Comparison of ENCODE assay signal across 2 cellular contexts in the genomic region with DNA sequence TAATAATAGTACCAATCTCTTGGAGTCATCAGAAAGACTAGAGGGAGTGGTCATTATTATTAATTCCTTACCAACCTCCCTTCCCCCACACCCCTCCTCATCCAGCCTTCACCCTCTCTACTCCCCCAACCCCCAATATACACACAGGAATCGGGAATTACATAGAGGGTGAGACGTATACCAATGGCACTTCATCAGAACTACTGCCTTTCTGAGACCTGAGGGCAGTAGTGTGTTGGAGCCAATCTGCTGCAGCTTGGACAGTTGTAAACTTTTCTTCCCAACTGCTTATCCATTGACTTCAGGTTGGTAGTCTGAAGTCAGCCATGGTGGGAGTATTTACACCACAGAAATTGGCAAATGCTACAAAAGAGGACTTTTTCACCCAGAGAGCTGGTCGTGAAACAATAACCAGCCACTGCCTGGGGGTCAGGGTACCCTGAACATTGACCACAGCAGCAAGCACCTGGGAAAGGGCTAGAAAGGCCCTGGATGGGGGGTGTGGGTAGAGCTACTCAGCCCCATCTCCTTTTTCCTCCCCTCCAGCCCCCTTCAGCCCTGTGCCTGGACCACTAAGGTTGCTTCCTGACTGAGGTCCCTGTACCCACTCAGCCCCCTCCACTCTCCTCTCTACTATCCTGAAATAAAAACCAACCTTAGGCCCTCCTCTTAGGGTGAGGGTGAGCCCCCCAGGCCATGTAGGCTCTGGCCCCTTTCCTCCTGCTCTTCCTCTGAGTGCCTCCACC.
TF ChIP-seq lines count a peak whose summit lies in the region.

No MANE protein-coding gene starts in this region.

TF ChIP-seq in HepG2, 621 proteins besides CTCF, POLR2A, EP300 and RAD21:
- TF ChIP-seq, protein P1, sequence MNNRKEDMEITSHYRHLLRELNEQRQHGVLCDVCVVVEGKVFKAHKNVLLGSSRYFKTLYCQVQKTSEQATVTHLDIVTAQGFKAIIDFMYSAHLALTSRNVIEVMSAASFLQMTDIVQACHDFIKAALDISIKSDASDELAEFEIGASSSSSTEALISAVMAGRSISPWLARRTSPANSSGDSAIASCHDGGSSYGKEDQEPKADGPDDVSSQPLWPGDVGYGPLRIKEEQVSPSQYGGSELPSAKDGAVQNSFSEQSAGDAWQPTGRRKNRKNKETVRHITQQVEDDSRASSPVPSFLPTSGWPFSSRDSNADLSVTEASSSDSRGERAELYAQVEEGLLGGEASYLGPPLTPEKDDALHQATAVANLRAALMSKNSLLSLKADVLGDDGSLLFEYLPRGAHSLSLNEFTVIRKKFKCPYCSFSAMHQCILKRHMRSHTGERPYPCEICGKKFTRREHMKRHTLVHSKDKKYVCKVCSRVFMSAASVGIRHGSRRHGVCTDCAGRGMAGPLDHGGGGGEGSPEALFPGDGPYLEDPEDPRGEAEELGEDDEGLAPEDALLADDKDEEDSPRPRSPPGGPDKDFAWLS (CRISPR knock-in tag; IDR thresholded peaks at IDR 0.05; ENCODE audit: borderline replicate concordance) = no peak
- TF ChIP-seq, protein P2, sequence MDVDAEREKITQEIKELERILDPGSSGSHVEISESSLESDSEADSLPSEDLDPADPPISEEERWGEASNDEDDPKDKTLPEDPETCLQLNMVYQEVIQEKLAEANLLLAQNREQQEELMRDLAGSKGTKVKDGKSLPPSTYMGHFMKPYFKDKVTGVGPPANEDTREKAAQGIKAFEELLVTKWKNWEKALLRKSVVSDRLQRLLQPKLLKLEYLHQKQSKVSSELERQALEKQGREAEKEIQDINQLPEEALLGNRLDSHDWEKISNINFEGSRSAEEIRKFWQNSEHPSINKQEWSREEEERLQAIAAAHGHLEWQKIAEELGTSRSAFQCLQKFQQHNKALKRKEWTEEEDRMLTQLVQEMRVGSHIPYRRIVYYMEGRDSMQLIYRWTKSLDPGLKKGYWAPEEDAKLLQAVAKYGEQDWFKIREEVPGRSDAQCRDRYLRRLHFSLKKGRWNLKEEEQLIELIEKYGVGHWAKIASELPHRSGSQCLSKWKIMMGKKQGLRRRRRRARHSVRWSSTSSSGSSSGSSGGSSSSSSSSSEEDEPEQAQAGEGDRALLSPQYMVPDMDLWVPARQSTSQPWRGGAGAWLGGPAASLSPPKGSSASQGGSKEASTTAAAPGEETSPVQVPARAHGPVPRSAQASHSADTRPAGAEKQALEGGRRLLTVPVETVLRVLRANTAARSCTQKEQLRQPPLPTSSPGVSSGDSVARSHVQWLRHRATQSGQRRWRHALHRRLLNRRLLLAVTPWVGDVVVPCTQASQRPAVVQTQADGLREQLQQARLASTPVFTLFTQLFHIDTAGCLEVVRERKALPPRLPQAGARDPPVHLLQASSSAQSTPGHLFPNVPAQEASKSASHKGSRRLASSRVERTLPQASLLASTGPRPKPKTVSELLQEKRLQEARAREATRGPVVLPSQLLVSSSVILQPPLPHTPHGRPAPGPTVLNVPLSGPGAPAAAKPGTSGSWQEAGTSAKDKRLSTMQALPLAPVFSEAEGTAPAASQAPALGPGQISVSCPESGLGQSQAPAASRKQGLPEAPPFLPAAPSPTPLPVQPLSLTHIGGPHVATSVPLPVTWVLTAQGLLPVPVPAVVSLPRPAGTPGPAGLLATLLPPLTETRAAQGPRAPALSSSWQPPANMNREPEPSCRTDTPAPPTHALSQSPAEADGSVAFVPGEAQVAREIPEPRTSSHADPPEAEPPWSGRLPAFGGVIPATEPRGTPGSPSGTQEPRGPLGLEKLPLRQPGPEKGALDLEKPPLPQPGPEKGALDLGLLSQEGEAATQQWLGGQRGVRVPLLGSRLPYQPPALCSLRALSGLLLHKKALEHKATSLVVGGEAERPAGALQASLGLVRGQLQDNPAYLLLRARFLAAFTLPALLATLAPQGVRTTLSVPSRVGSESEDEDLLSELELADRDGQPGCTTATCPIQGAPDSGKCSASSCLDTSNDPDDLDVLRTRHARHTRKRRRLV (CRISPR knock-in tag; IDR thresholded peaks at IDR 0.05) = peak; percentile 95; the same call in 1 of the 2 replicates
- TF ChIP-seq ZNF780A (CRISPR knock-in tag; IDR thresholded peaks at IDR 0.05) (no peak), SP2 (CRISPR knock-in tag; IDR thresholded peaks at IDR 0.05) (no peak), NONO (IDR thresholded peaks at IDR 0.05) (no peak), NONO (CRISPR knock-in tag; conservative IDR thresholded peaks at IDR 0.05) (no peak), MAF1 (CRISPR knock-in tag; IDR thresholded peaks at IDR 0.05; ENCODE audit: borderline replicate concordance) (no peak)

TF ChIP-seq in SK-N-SH treated with all-trans-retinoic acid at 6 μM for 48 hours, 23 proteins besides CTCF, POLR2A, EP300 and RAD21:
- TF ChIP-seq ZFP30 (CRISPR knock-in tag; IDR thresholded peaks at IDR 0.05) (no peak), TCF4 (CRISPR knock-in tag; IDR thresholded peaks at IDR 0.05; ENCODE audit: borderline replicate concordance) (no peak), PPARA (CRISPR knock-in tag; IDR thresholded peaks at IDR 0.05; ENCODE audit: borderline replicate concordance) (no peak), ZC3H10 (CRISPR knock-in tag; IDR thresholded peaks at IDR 0.05) (no peak), SNAI2 (CRISPR knock-in tag; IDR thresholded peaks at IDR 0.05) (no peak), CSDC2 (CRISPR knock-in tag; IDR thresholded peaks at IDR 0.05) (no peak), ZFP3 (CRISPR knock-in tag; IDR thresholded peaks at IDR 0.05) (no peak), GLIS3 (CRISPR knock-in tag; IDR thresholded peaks at IDR 0.05) (no peak), ARNTL (CRISPR knock-in tag; IDR thresholded peaks at IDR 0.05; ENCODE audit: borderline replicate concordance, low read depth) (no peak), OSR1 (CRISPR knock-in tag; IDR thresholded peaks at IDR 0.05) (no peak), ESRRG (CRISPR knock-in tag; IDR thresholded peaks at IDR 0.05) (no peak), RARB (CRISPR knock-in tag; IDR thresholded peaks at IDR 0.05) (no peak), BACH2 (CRISPR knock-in tag; IDR thresholded peaks at IDR 0.05; ENCODE audit: borderline replicate concordance) (no peak), TOX (CRISPR knock-in tag; IDR thresholded peaks at IDR 0.05; ENCODE audit: borderline replicate concordance) (no peak), ZNF70 (CRISPR knock-in tag; IDR thresholded peaks at IDR 0.05) (no peak), ISL1 (CRISPR knock-in tag; IDR thresholded peaks at IDR 0.05) (no peak)
- TF ChIP-seq, protein P3, sequence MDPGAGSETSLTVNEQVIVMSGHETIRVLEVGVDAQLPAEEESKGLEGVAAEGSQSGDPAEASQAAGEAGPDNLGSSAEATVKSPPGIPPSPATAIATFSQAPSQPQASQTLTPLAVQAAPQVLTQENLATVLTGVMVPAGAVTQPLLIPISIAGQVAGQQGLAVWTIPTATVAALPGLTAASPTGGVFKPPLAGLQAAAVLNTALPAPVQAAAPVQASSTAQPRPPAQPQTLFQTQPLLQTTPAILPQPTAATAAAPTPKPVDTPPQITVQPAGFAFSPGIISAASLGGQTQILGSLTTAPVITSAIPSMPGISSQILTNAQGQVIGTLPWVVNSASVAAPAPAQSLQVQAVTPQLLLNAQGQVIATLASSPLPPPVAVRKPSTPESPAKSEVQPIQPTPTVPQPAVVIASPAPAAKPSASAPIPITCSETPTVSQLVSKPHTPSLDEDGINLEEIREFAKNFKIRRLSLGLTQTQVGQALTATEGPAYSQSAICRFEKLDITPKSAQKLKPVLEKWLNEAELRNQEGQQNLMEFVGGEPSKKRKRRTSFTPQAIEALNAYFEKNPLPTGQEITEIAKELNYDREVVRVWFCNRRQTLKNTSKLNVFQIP (CRISPR knock-in tag; IDR thresholded peaks at IDR 0.05; ENCODE audit: borderline replicate concordance, low read depth) = no peak
- TF ChIP-seq, protein P4, sequence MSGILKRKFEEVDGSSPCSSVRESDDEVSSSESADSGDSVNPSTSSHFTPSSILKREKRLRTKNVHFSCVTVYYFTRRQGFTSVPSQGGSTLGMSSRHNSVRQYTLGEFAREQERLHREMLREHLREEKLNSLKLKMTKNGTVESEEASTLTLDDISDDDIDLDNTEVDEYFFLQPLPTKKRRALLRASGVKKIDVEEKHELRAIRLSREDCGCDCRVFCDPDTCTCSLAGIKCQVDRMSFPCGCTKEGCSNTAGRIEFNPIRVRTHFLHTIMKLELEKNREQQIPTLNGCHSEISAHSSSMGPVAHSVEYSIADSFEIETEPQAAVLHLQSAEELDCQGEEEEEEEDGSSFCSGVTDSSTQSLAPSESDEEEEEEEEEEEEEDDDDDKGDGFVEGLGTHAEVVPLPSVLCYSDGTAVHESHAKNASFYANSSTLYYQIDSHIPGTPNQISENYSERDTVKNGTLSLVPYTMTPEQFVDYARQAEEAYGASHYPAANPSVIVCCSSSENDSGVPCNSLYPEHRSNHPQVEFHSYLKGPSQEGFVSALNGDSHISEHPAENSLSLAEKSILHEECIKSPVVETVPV (CRISPR knock-in tag; IDR thresholded peaks at IDR 0.05) = no peak
- TF ChIP-seq, protein P5, sequence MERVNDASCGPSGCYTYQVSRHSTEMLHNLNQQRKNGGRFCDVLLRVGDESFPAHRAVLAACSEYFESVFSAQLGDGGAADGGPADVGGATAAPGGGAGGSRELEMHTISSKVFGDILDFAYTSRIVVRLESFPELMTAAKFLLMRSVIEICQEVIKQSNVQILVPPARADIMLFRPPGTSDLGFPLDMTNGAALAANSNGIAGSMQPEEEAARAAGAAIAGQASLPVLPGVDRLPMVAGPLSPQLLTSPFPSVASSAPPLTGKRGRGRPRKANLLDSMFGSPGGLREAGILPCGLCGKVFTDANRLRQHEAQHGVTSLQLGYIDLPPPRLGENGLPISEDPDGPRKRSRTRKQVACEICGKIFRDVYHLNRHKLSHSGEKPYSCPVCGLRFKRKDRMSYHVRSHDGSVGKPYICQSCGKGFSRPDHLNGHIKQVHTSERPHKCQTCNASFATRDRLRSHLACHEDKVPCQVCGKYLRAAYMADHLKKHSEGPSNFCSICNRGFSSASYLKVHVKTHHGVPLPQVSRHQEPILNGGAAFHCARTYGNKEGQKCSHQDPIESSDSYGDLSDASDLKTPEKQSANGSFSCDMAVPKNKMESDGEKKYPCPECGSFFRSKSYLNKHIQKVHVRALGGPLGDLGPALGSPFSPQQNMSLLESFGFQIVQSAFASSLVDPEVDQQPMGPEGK (CRISPR knock-in tag; IDR thresholded peaks at IDR 0.05; ENCODE audit: borderline replicate concordance) = no peak
- TF ChIP-seq, protein P6, sequence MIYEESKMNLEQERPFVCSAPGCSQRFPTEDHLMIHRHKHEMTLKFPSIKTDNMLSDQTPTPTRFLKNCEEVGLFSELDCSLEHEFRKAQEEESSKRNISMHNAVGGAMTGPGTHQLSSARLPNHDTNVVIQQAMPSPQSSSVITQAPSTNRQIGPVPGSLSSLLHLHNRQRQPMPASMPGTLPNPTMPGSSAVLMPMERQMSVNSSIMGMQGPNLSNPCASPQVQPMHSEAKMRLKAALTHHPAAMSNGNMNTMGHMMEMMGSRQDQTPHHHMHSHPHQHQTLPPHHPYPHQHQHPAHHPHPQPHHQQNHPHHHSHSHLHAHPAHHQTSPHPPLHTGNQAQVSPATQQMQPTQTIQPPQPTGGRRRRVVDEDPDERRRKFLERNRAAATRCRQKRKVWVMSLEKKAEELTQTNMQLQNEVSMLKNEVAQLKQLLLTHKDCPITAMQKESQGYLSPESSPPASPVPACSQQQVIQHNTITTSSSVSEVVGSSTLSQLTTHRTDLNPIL (CRISPR knock-in tag; IDR thresholded peaks at IDR 0.05; ENCODE audit: low read depth) = no peak
